8 cellular contexts compared by ENCODE assay signal in genomic region chr14:74612346-74613021, GRCh38. TPM values are rescaled to one million over a fixed set of nuclear protein-coding genes. Genes with fewer than 3 reads are reported as not detected.
DNase-seq lines count a peak whose midpoint lies in the region; ATAC-seq and TF ChIP-seq lines count a peak whose summit lies in the region.

No MANE protein-coding gene starts in this region.

- no peaks in the 10 kb centered on the region for H3K9me3 ChIP-seq in PC-3 (ENCODE audit: low read length)
- H3K9me3 ChIP-seq in naive thymus-derived CD4-positive, alpha-beta T cell (ENCODE audit: control insufficient read depth in 2 of 3, low read length in 3 of 3), result no peaks in the 10 kb centered on the region

- CTCF ChIA-PET in PC-3 (lab: Charles Lee), result interaction anchor here (0.6 to 0.8 kb wide), 3 partner anchors 29 to 661 kb away, joined by 3 to 9 read pairs (median 7); no protein-coding TSS in a partner anchor
- CTCF ChIA-PET in naive thymus-derived CD4-positive, alpha-beta T cell (lab: Charles Lee), result interaction anchor here (0.6 to 3.0 kb wide), 12 partner anchors 9 to 188 kb away, joined by 3 to 14 read pairs (median 3); partner anchors contain the start of gene YLPM1

- peak overlapping the region; percentile 77 for H3K9ac ChIP-seq in PC-3 (ENCODE audit: low read length)

- H3K36me3 Mint-ChIP-seq in naive thymus-derived CD4-positive, alpha-beta T cell, result no peaks in the 10 kb centered on the region
- H3K36me3 Mint-ChIP-seq in stimulated activated memory B cell treated with anti-CD40 and anti-IgM and Interleukin-4, amounts not matched to agents 10 μg/mL and 1 μg/mL and 100 μg/mL, for 72 hours, result no peaks in the 10 kb centered on the region

- peak overlapping the region; percentile 99 for H3K4me2 ChIP-seq in PC-3 (ENCODE audit: low read length)

- peak overlapping the region; percentile 60 to 84 (median 78) for H3K4me3 Mint-ChIP-seq in naive thymus-derived CD4-positive, alpha-beta T cell
- peak overlapping the region; percentile 75 for H3K4me3 Mint-ChIP-seq in stimulated activated memory B cell treated with anti-CD40 and anti-IgM and Interleukin-4, amounts not matched to agents 10 μg/mL and 1 μg/mL and 100 μg/mL, for 72 hours

- DNase-seq in AG09309 (ENCODE audit: low read depth) (no peak), HT1080 (ENCODE audit: low read depth) (peak; percentile 18), PC-3 (peak; percentile 85), activated T-helper 1 cell treated with Interleukin-2 at 50 U/mL for 16 hours (ENCODE audit: low read depth) (peak; percentile 76), fibroblast of mammary gland (ENCODE audit: low read depth) (peak; percentile 72)
- peak; percentile 70 to 97 (median 87) for DNase-seq in naive thymus-derived CD4-positive, alpha-beta T cell

- H3F3A ChIP-seq in PC-3 (ENCODE audit: low read length, unreplicated experiment), result peaks cover 7% of the 10 kb centered on the region

- no peak overlapping the region for H3K27ac ChIP-seq in PC-3 (ENCODE audit: low read length)
- peak overlapping the region; percentile 17 for H3K27ac ChIP-seq in naive thymus-derived CD4-positive, alpha-beta T cell (ENCODE audit: low read depth, low read length)

- ATAC-seq in GM18909 (IDR thresholded peaks at IDR 0.05; ENCODE audit: poor library complexity, unreplicated experiment) (peak; percentile 60), PC-3 (peak; percentile 66)
- peak; percentile 95 for ATAC-seq in naive thymus-derived CD4-positive, alpha-beta T cell
- ATAC-seq in stimulated activated memory B cell treated with anti-CD40 and anti-IgM and Interleukin-4, amounts not matched to agents 10 μg/mL and 1 μg/mL and 100 μg/mL, for 72 hours, result peak; percentile 90

- TF ChIP-seq CTCF in AG09309 (IDR thresholded peaks at IDR 0.05; ENCODE audit: control insufficient read depth, insufficient read depth, low read depth, low read length, missing control alignments) (peak; percentile 48), PC-3 (conservative IDR thresholded peaks at IDR 0.05; ENCODE audit: low read depth, low read length) (peak; percentile 57), fibroblast of mammary gland (conservative IDR thresholded peaks at IDR 0.05; ENCODE audit: control insufficient read depth, insufficient read depth, low read depth, low read length) (peak; percentile 41)

- intact Hi-C loops in PC-3 (cut with micrococcal nuclease), result no loop called here
- intact Hi-C loops in naive thymus-derived CD4-positive, alpha-beta T cell (cut with micrococcal nuclease), result loop anchor here in 1 of 2 donors (1.0 to 5.0 kb wide), 3 partner anchors 119 to 685 kb away; partner anchors contain the start of genes ISCA2 and NPC2

- no peaks in the 10 kb centered on the region for H3K9me2 ChIP-seq in PC-3 (replicated peaks; ENCODE audit: low read length)

- H3K36me3 ChIP-seq in PC-3 (ENCODE audit: low read depth, low read length), result no peaks in the 10 kb centered on the region
- no peaks in the 10 kb centered on the region for H3K36me3 ChIP-seq in naive thymus-derived CD4-positive, alpha-beta T cell (ENCODE audit: control insufficient read depth in 2 of 3, insufficient read depth in 3 of 3, low read length in 3 of 3)

- peak overlapping the region; percentile 97 for H2AFZ ChIP-seq in PC-3 (ENCODE audit: low read length)

- POLR2A ChIA-PET in PC-3 (lab: Charles Lee; ENCODE audit: unreplicated experiment), result interaction anchor here (0.6 kb wide), 1 partner anchor 456 kb away, joined by 3 read pairs; no protein-coding TSS in a partner anchor
- POLR2A ChIA-PET in naive thymus-derived CD4-positive, alpha-beta T cell (lab: Charles Lee), result interaction anchor here (0.7 to 1.6 kb wide), 5 partner anchors 8 to 562 kb away, joined by 3 to 5 read pairs (median 3); partner anchors contain the start of gene YLPM1

- peaks cover 0 to 55% (median 6%) of the 10 kb centered on the region in 5 donors for H3K27me3 Mint-ChIP-seq in naive thymus-derived CD4-positive, alpha-beta T cell
- peaks cover 39% of the 10 kb centered on the region for H3K27me3 Mint-ChIP-seq in stimulated activated memory B cell treated with anti-CD40 and anti-IgM and Interleukin-4, amounts not matched to agents 10 μg/mL and 1 μg/mL and 100 μg/mL, for 72 hours

- no peaks in the 10 kb centered on the region for H3K9me3 Mint-ChIP-seq in naive thymus-derived CD4-positive, alpha-beta T cell
- no peaks in the 10 kb centered on the region for H3K9me3 Mint-ChIP-seq in stimulated activated memory B cell treated with anti-CD40 and anti-IgM and Interleukin-4, amounts not matched to agents 10 μg/mL and 1 μg/mL and 100 μg/mL, for 72 hours

- H3K27me3 ChIP-seq in PC-3 (ENCODE audit: low read length), result no peaks in the 10 kb centered on the region
- no peaks in the 10 kb centered on the region for H3K27me3 ChIP-seq in naive thymus-derived CD4-positive, alpha-beta T cell (ENCODE audit: control insufficient read depth in 2 of 2, insufficient read depth in 2 of 2, low read length in 2 of 2)

- H3K27ac Mint-ChIP-seq in naive thymus-derived CD4-positive, alpha-beta T cell, result peak overlapping the region in 1 of 9 donors; percentile 46
- no peak overlapping the region for H3K27ac Mint-ChIP-seq in stimulated activated memory B cell treated with anti-CD40 and anti-IgM and Interleukin-4, amounts not matched to agents 10 μg/mL and 1 μg/mL and 100 μg/mL, for 72 hours

- H3K4me3 ChIP-seq in AG09309 (ENCODE audit: control insufficient read depth, low read depth, low read length) (peak overlapping the region; percentile 76), PC-3 (ENCODE audit: low read length) (peak overlapping the region; percentile 87), fibroblast of mammary gland (ENCODE audit: control insufficient read depth, low read depth, low read length) (peak overlapping the region; percentile 64)
- peak overlapping the region; percentile 72 for H3K4me3 ChIP-seq in naive thymus-derived CD4-positive, alpha-beta T cell (ENCODE audit: low read length)

- no peaks in the 10 kb centered on the region for H4K20me1 ChIP-seq in PC-3 (ENCODE audit: low read length)

- BruUV-seq in PC-3 (replicated peaks; lab: Mats Ljungman, UMichigan), result no TSS peak

- peaks cover 50% of the 10 kb centered on the region for H3K4me1 ChIP-seq in PC-3 (ENCODE audit: insufficient read depth, low read length)
- H3K4me1 ChIP-seq in naive thymus-derived CD4-positive, alpha-beta T cell (ENCODE audit: control insufficient read depth in 2 of 2, insufficient read depth in 2 of 2, low read length in 2 of 2), result peaks cover 5 to 10% of the 10 kb centered on the region in 2 donors

- peaks cover 11% of the 10 kb centered on the region for H3K79me2 ChIP-seq in PC-3 (ENCODE audit: low read length)

- peaks cover 23 to 46% (median 39%) of the 10 kb centered on the region in 7 donors for H3K4me1 Mint-ChIP-seq in naive thymus-derived CD4-positive, alpha-beta T cell
- H3K4me1 Mint-ChIP-seq in stimulated activated memory B cell treated with anti-CD40 and anti-IgM and Interleukin-4, amounts not matched to agents 10 μg/mL and 1 μg/mL and 100 μg/mL, for 72 hours, result peaks cover 47% of the 10 kb centered on the region

RNA-seq across cellular contexts. Expression of gene LTBP2, which starts 0.4 kb away (rescaled TPM):
- total RNA-seq in HT1080 (2014; rRNA removed; shearing (Covaris generic)), result 32.5 and 34.9 TPM in 2 replicates
- polyA plus RNA-seq in HT1080 (2015; cell fraction: cytosol; rRNA removed), result 20.4 and 23.1 TPM in 2 replicates
- 62.2 and 66.5 TPM in 2 replicates for polyA plus RNA-seq in HT1080 (2015; cell fraction: nucleus; rRNA removed)
- total RNA-seq in PC-3 (2014; rRNA removed), result 17.4 and 18.1 TPM in 2 replicates
- 1 to 10 TPM in 1 of 5 experiments, under 1 TPM in 4; 0.17 to 1.1 (median 0.58) TPM for total RNA-seq in naive thymus-derived CD4-positive, alpha-beta T cell
- under 1 TPM; 0.07 to 0.22 TPM for polyA plus RNA-seq in naive thymus-derived CD4-positive, alpha-beta T cell
